8 cellular contexts compared by ENCODE assay signal in genomic region chr6:28355743-28356665, GRCh38.
DNase-seq lines count a peak whose midpoint lies in the region; ATAC-seq lines count a peak whose summit lies in the region.

No MANE protein-coding gene starts in this region.

- ATAC-seq in HG03378 (IDR thresholded peaks at IDR 0.05; ENCODE audit: unreplicated experiment) = peak; percentile 75

- DNase-seq in activated gamma-delta T cell treated with Interleukin-2 at 50 U/mL for 16 hours (peak; percentile 55), activated gamma-delta T cell (lab: John Stamatoyannopoulos, UW) (no peak), NCI-H510A (lab: John Stamatoyannopoulos, UW) (peak; percentile 71), dedifferentiated amniotic fluid mesenchymal stem cell (ENCODE audit: extremely low spot score) (peak; percentile 94), kidney tubule cell (ENCODE audit: low spot score) (peak; percentile 91)
- DNase-seq in activated CD4-positive, alpha-beta T cell treated with anti-CD3 and anti-CD28 coated beads for 48 hours = peak; percentile 65
- DNase-seq in stimulated activated CD4-positive, alpha-beta T cell treated with anti-CD3 and anti-CD28 coated beads, Interleukin-15, amount 100 ng/mL, for 48 hours (ENCODE audit: low read depth in 2 of 2) = peak; percentile 24 to 50
